Comparison of ENCODE assay signal across 16 cellular contexts in the genomic region with DNA sequence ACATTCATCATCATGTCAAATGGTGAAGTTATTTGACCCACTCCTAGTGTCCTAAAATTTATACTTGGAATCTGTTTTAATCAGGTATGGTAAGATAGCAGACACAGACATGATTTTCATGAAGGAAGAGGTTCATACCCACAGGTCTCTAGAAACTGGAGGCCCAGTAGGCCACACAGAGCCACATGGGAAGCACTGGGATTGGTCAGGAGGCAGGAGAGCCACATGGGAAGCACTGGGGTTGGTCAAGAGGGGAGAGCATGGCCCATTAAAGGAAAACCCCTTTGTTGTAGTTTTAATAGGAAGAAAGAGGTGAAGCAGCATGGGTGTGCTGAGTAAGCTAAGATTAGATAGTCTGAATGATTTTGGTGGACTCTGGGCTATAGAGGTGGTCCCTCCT.
A peak's percentile ranks its signal among the peaks of the same experiment; 100 is the strongest.
DNase-seq lines count a peak whose midpoint lies in the region; ATAC-seq and TF ChIP-seq lines count a peak whose summit lies in the region.
"Had no signal": no experiment of that assay in that cellular context is flagged by ENCODE, and none has a peak within 500 bp of the region (broad histone marks: within the 10 kb centered on the region; RNA-seq: fewer than 3 reads in every experiment).

No MANE protein-coding gene starts in this region.

- H3K4me3 ChIP-seq in HCT116 (replicated peaks in 1 of 2; ENCODE audit: low read depth in 1 of 2, low read length in 2 of 2) (no peak overlapping the region), RWPE2 (ENCODE audit: severe bottlenecking) (no peak overlapping the region)
- H3K4me3 ChIP-seq: BLaER1 treated with 17β-estradiol and CSF1 and Interleukin-3, amounts not matched to agents 10 nM and 100 nM; GM23338 had no signal

- H3K4me1 ChIP-seq in HCT116 (ENCODE audit: control insufficient read depth in 1 of 2, insufficient read depth in 2 of 2, low read length in 2 of 2) (peaks cover 4 to 21% of the 10 kb centered on the region in 2 experiments; a peak in 3 of 4 replicates), RWPE2 (ENCODE audit: insufficient read depth, poor library complexity, severe bottlenecking) (peaks cover 20% of the 10 kb centered on the region)
- H3K4me1 ChIP-seq: BLaER1 treated with 17β-estradiol and CSF1 and Interleukin-3, amounts not matched to agents 10 nM and 100 nM had no signal

- H3K79me2 ChIP-seq in HCT116 (ENCODE audit: insufficient read depth, low read length), result no peaks in the 10 kb centered on the region

- no peak overlapping the region for H3K27ac ChIP-seq in HCT116 (ENCODE audit: low read depth, low read length)
- H3K27ac ChIP-seq in RWPE2 (ENCODE audit: poor library complexity, severe bottlenecking), result peak overlapping the region; percentile 35
- H3K27ac ChIP-seq: BLaER1 treated with 17β-estradiol and CSF1 and Interleukin-3, amounts not matched to agents 10 nM and 100 nM had no signal

- peaks cover 30% of the 10 kb centered on the region for H3K4me1 Mint-ChIP-seq in Calu3 (ENCODE audit: low read depth, unreplicated experiment)
- H3K4me1 Mint-ChIP-seq in stimulated activated memory B cell treated with anti-CD40 and anti-IgM and Interleukin-4, amounts not matched to agents 10 μg/mL and 1 μg/mL and 100 μg/mL, for 72 hours, result no peaks in the 10 kb centered on the region
- H3K4me1 Mint-ChIP-seq: B cell, IgD-negative memory B cell had no signal

- H3K4me2 ChIP-seq in HCT116 (ENCODE audit: low read length), result peak overlapping the region; percentile 33; the same call in 1 of the 2 replicates
- H3K4me2 ChIP-seq: BLaER1 treated with 17β-estradiol and CSF1 and Interleukin-3, amounts not matched to agents 10 nM and 100 nM; GM23338 had no signal

- no peak for TF ChIP-seq CTCF in Calu3 (IDR thresholded peaks at IDR 0.05; ENCODE audit: unreplicated experiment)
- TF ChIP-seq CTCF in HCT116 (IDR thresholded peaks at IDR 0.05 in 2 of 3, conservative IDR thresholded peaks at IDR 0.05 in 1 of 3; ENCODE audit: borderline replicate concordance in 1 of 3, insufficient read depth in 1 of 3, low read depth in 2 of 3, low read length in 2 of 3), result no peak
- no peak for TF ChIP-seq CTCF in RWPE2 (IDR thresholded peaks at IDR 0.05; ENCODE audit: poor library complexity, severe bottlenecking)

- no peaks in the 10 kb centered on the region for H4K20me1 ChIP-seq in HCT116 (ENCODE audit: insufficient read depth)
- H4K20me1 ChIP-seq: BLaER1 treated with 17β-estradiol and CSF1 and Interleukin-3, amounts not matched to agents 10 nM and 100 nM had no signal

- H3K9ac ChIP-seq in HCT116 (ENCODE audit: low read length), result no peak overlapping the region
- H3K9ac ChIP-seq: BLaER1 treated with 17β-estradiol and CSF1 and Interleukin-3, amounts not matched to agents 10 nM and 100 nM had no signal

- no peak for TF ChIP-seq RAD21 in HCT116 (IDR thresholded peaks at IDR 0.05; ENCODE audit: low read depth)

- intact Hi-C loops in Calu3 (cut with micrococcal nuclease; ENCODE audit: unreplicated experiment) (loop anchor here (1.0 kb wide), 1 partner anchor 94 kb away; no protein-coding TSS in a partner anchor), HCT116 (cut with micrococcal nuclease) (no loop called here)

- H3K9me3 ChIP-seq in HCT116 (ENCODE audit: control insufficient read depth in 1 of 2, insufficient read depth in 1 of 2, low read depth in 1 of 2, low read length in 2 of 2), result no peaks in the 10 kb centered on the region
- no peaks in the 10 kb centered on the region for H3K9me3 ChIP-seq in RWPE2 (ENCODE audit: severe bottlenecking)
- H3K9me3 ChIP-seq: BLaER1 treated with 17β-estradiol and CSF1 and Interleukin-3, amounts not matched to agents 10 nM and 100 nM had no signal

- H3K9me2 ChIP-seq in HCT116 (ENCODE audit: insufficient read depth), result no peaks in the 10 kb centered on the region

- H3K4me3 Mint-ChIP-seq in Calu3 (ENCODE audit: low read depth, unreplicated experiment), result no peak overlapping the region
- H3K4me3 Mint-ChIP-seq in stimulated activated memory B cell treated with anti-CD40 and anti-IgM and Interleukin-4, amounts not matched to agents 10 μg/mL and 1 μg/mL and 100 μg/mL, for 72 hours, result no peak overlapping the region
- H3K4me3 Mint-ChIP-seq: B cell; CD8-positive, alpha-beta T cell; GM23338; IgD-negative memory B cell had no signal

- RAD21 ChIA-PET in HCT116 (lab: Charles Lee; ENCODE audit: low non-redundant PET in 1 of 2, low total read pairs in 2 of 2, uncharacterized antibody in 2 of 2, unreplicated experiment in 2 of 2), result no interaction called here

- H3K27me3 ChIP-seq in HCT116 (ENCODE audit: insufficient read depth, low read length), result no peaks in the 10 kb centered on the region
- no peaks in the 10 kb centered on the region for H3K27me3 ChIP-seq in RWPE2 (ENCODE audit: insufficient read depth, poor library complexity, severe bottlenecking)
- H3K27me3 ChIP-seq: BLaER1 treated with 17β-estradiol and CSF1 and Interleukin-3, amounts not matched to agents 10 nM and 100 nM had no signal

- no peak overlapping the region for H2AFZ ChIP-seq in HCT116 (ENCODE audit: low read depth, low read length, poor library complexity, severe bottlenecking)
- H2AFZ ChIP-seq: GM23338 had no signal

- no peaks in the 10 kb centered on the region for H3K27me3 Mint-ChIP-seq in Calu3 (ENCODE audit: unreplicated experiment)
- H3K27me3 Mint-ChIP-seq in stimulated activated memory B cell treated with anti-CD40 and anti-IgM and Interleukin-4, amounts not matched to agents 10 μg/mL and 1 μg/mL and 100 μg/mL, for 72 hours, result no peaks in the 10 kb centered on the region
- H3K27me3 Mint-ChIP-seq: B cell, IgD-negative memory B cell had no signal

- BruUV-seq in Calu3 (replicated peaks; lab: Mats Ljungman, UMichigan), result no TSS peak
- no TSS peak for BruUV-seq in HCT116 (replicated peaks; lab: Mats Ljungman, UMichigan)

- peaks cover 4% of the 10 kb centered on the region for H3K9me3 Mint-ChIP-seq in Calu3 (ENCODE audit: low read depth, unreplicated experiment)
- H3K9me3 Mint-ChIP-seq in stimulated activated memory B cell treated with anti-CD40 and anti-IgM and Interleukin-4, amounts not matched to agents 10 μg/mL and 1 μg/mL and 100 μg/mL, for 72 hours, result no peaks in the 10 kb centered on the region

- no peak for TF ChIP-seq POLR2A in HCT116 (IDR thresholded peaks at IDR 0.05; ENCODE audit: borderline replicate concordance, extremely low read depth, insufficient read depth, insufficient read length)

- H3K27ac Mint-ChIP-seq in Calu3 (ENCODE audit: unreplicated experiment), result peak overlapping the region; percentile 76
- no peak overlapping the region for H3K27ac Mint-ChIP-seq in stimulated activated memory B cell treated with anti-CD40 and anti-IgM and Interleukin-4, amounts not matched to agents 10 μg/mL and 1 μg/mL and 100 μg/mL, for 72 hours
- H3K27ac Mint-ChIP-seq: B cell; CD8-positive, alpha-beta T cell; GM23338 had no signal

- DNase-seq in Calu3 (no peak), HCT116 (ENCODE audit: low read depth, low spot score) (no peak), RWPE2 (ENCODE audit: low spot score) (no peak), ecto neural progenitor cell (ENCODE audit: low spot score) (no peak), Ammon's horn (ENCODE audit: low spot score) (no peak), NCI-H2107 treated with DMSO at 0.1 percent for 48 hours (lab: John Stamatoyannopoulos, UW; ENCODE audit: unreplicated experiment) (no peak)
- DNase-seq: 8988T; CD8-positive, alpha-beta T cell; GDM1; H7 had no signal

- H3K36me3 ChIP-seq in HCT116 (ENCODE audit: control insufficient read depth in 1 of 2, insufficient read depth in 2 of 2, low read length in 2 of 2) (no peaks in the 10 kb centered on the region), RWPE2 (ENCODE audit: low read depth) (no peaks in the 10 kb centered on the region)
- H3K36me3 ChIP-seq: BLaER1 treated with 17β-estradiol and CSF1 and Interleukin-3, amounts not matched to agents 10 nM and 100 nM had no signal

- H3K36me3 Mint-ChIP-seq in Calu3 (ENCODE audit: insufficient read depth, unreplicated experiment), result peaks cover 5% of the 10 kb centered on the region
- H3K36me3 Mint-ChIP-seq in stimulated activated memory B cell treated with anti-CD40 and anti-IgM and Interleukin-4, amounts not matched to agents 10 μg/mL and 1 μg/mL and 100 μg/mL, for 72 hours, result no peaks in the 10 kb centered on the region
- H3K36me3 Mint-ChIP-seq: CD8-positive, alpha-beta T cell; IgD-negative memory B cell had no signal

- POLR2A ChIA-PET in HCT116 (lab: Charles Lee), result interaction anchor here (1.1 to 1.2 kb wide), 2 partner anchors 9 to 13 kb away, joined by 3 read pairs; no protein-coding TSS in a partner anchor

- ATAC-seq in HCT116 (peak; percentile 58), RWPE2 (ENCODE audit: low read depth) (no peak)
- peak; percentile 24 for ATAC-seq in stimulated activated memory B cell treated with anti-CD40 and anti-IgM and Interleukin-4, amounts not matched to agents 10 μg/mL and 1 μg/mL and 100 μg/mL, for 72 hours
- ATAC-seq: CD8-positive, alpha-beta T cell; HepG2 had no signal

- CTCF ChIA-PET in Calu3 (lab: Charles Lee), result interaction anchor here (0.8 to 2.5 kb wide), 15 partner anchors 8 to 1002 kb away, joined by 3 to 20 read pairs (median 4); no protein-coding TSS in a partner anchor
- CTCF ChIA-PET in HCT116 (lab: Charles Lee), result interaction anchor here (0.8 to 1.5 kb wide), 3 partner anchors 12 to 101 kb away, joined by 3 to 4 read pairs (median 3); no protein-coding TSS in a partner anchor

TF ChIP-seq in HCT116, 20 proteins besides CTCF, POLR2A, EP300 and RAD21 (continues in another document):
- TF ChIP-seq EZH2phosphoT487 (IDR thresholded peaks at IDR 0.05; ENCODE audit: borderline replicate concordance), result no peak
- no peak for TF ChIP-seq JUND (IDR thresholded peaks at IDR 0.05)
